Comparison of ENCODE assay signal across 1 cellular context in genomic region chr7:158810846-158811245, GRCh38.
TF ChIP-seq lines count a peak whose summit lies in the region.

No MANE protein-coding gene starts in this region.

TF ChIP-seq in K562, 482 proteins besides CTCF, POLR2A, EP300 and RAD21 (continued from another document):
- TF ChIP-seq GMEB1 (CRISPR knock-in tag; IDR thresholded peaks at IDR 0.05) = no peak
- TF ChIP-seq TRIM28 (IDR thresholded peaks at IDR 0.05) = no peak
- peak; percentile 37 for TF ChIP-seq CEBPB (tag; IDR thresholded peaks at IDR 0.05)
